ENCODE assay signal across 14 cellular contexts in the genomic region with DNA sequence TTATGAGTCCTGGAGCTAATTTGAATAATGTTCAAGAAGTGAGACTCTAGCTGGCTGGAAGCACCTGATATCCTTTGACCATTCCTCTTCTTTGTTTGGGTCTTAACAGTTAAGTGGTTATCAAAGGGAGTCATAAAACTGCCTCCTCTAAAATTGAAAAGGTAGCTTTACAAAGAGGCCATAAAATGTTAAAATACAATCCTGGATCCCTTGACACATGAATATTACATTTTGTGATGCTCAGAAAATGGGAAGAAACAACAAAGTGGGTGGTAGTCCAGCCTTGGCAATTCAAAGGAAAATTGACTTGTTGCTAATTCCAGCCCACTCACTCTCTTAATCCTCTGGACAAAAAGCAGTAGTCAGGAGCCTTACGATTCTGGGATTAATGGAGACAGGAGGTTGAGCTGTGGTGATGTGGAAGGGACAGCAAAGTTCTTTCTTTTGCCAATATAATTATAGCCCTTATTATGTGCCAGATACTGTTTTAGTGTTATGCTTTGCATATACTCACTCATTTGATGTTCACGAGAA.
DNase-seq lines count a peak whose midpoint lies in the region; TF ChIP-seq lines count a peak whose summit lies in the region.
"Had no signal": no experiment of that assay in that cellular context is flagged by ENCODE, and none has a peak within 500 bp of the region (broad histone marks: within the 10 kb centered on the region; RNA-seq: fewer than 3 reads in every experiment).

No MANE protein-coding gene starts in this region.

- H3K4me3 Mint-ChIP-seq in nephron = no peak overlapping the region
- H3K4me3 Mint-ChIP-seq: B cell; CD8-positive, alpha-beta T cell had no signal

- H3K36me3 Mint-ChIP-seq in nephron (ENCODE audit: low read depth) = no peaks in the 10 kb centered on the region
- H3K36me3 Mint-ChIP-seq: CD8-positive, alpha-beta T cell had no signal

- peak; percentile 50 for DNase-seq in NCI-H82 (lab: John Stamatoyannopoulos, UW)
- no peak for DNase-seq in NCI-H82 treated with DMSO at 0.1 percent for 48 hours (lab: John Stamatoyannopoulos, UW; ENCODE audit: unreplicated experiment)
- peak; percentile 81 for DNase-seq in NCI-H69 (lab: John Stamatoyannopoulos, UW)
- DNase-seq in dermis blood vessel endothelial cell = no peak
- DNase-seq in NCI-H526 treated with DMSO at 0.1 percent for 48 hours (lab: John Stamatoyannopoulos, UW) = no peak
- DNase-seq in globus pallidus (ENCODE audit: low spot score) = no peak
- DNase-seq: Calu3; CD8-positive, alpha-beta T cell; DMS79 treated with DMSO at 0.1 percent for 48 hours; GF-D8; GOT3; H7 had no signal

- H3K4me1 Mint-ChIP-seq in nephron = peaks cover 52% of the 10 kb centered on the region
- H3K4me1 Mint-ChIP-seq: B cell had no signal

- peak overlapping the region; percentile 83 to 94 (median 94) for H3K27ac Mint-ChIP-seq in nephron
- H3K27ac Mint-ChIP-seq: B cell; CD8-positive, alpha-beta T cell had no signal

- H3K27me3 Mint-ChIP-seq in nephron (ENCODE audit: low read depth) = no peaks in the 10 kb centered on the region

- peaks cover 2% of the 10 kb centered on the region for H3K9me3 Mint-ChIP-seq in nephron
- H3K9me3 Mint-ChIP-seq: CD8-positive, alpha-beta T cell had no signal

- no peak for TF ChIP-seq CTCF in nephron (IDR thresholded peaks at IDR 0.05; ENCODE audit: unreplicated experiment in 3 of 3)

Comparison
In these comparisons a context has a peak if more than half of its experiments do, and no peak if none do; other contexts are left out.
1. DNase-seq: peak in NCI-H82 (single experiment) and NCI-H69 (single experiment); none in NCI-H82 treated with DMSO at 0.1 percent for 48 hours (single experiment), dermis blood vessel endothelial cell (single experiment), NCI-H526 treated with DMSO at 0.1 percent for 48 hours (single experiment) and globus pallidus (single experiment).